In genomic region chr5:156913719-156914370, GRCh38 we compare ENCODE assay signal across 9 cellular contexts. TPM values are rescaled to one million over a fixed set of nuclear protein-coding genes. Genes with fewer than 3 reads are reported as not detected.
DNase-seq lines count a peak whose midpoint lies in the region; ATAC-seq and TF ChIP-seq lines count a peak whose summit lies in the region.
"Had no signal": no experiment of that assay in that cellular context is flagged by ENCODE, and none has a peak within 500 bp of the region (broad histone marks: within the 10 kb centered on the region; RNA-seq: fewer than 3 reads in every experiment).

No MANE protein-coding gene starts in this region.

- no peak for TF ChIP-seq CTCF in upper lobe of right lung (IDR thresholded peaks at IDR 0.05)
- no peak for TF ChIP-seq CTCF in right atrium auricular region (IDR thresholded peaks at IDR 0.05)

- H3K27me3 Mint-ChIP-seq in activated T-helper 17 cell treated with anti-CD3 and anti-CD28 coated beads, Interleukin-2, amount 50 U/mL, for 72 hours: no peaks in the 10 kb centered on the region

- no peaks in the 10 kb centered on the region for H3K36me3 Mint-ChIP-seq in activated T-helper 17 cell treated with anti-CD3 and anti-CD28 coated beads, Interleukin-2, amount 50 U/mL, for 72 hours (ENCODE audit: low read depth)

- no peaks in the 10 kb centered on the region for H3K4me1 ChIP-seq in upper lobe of right lung
- no peaks in the 10 kb centered on the region for H3K4me1 ChIP-seq in right atrium auricular region

- DNase-seq in activated gamma-delta T cell treated with Interleukin-2 at 50 U/mL for 16 hours (peak; percentile 26), activated gamma-delta T cell (lab: John Stamatoyannopoulos, UW) (no peak), NCI-H1436 treated with DMSO at 0.1 percent for 48 hours (lab: John Stamatoyannopoulos, UW) (peak; percentile 97), upper lobe of right lung (no peak), hypothalamus (lab: John Stamatoyannopoulos, UW) (no peak), right atrium auricular region (ENCODE audit: low spot score) (no peak)

- peak overlapping the region; percentile 6 for H3K27ac ChIP-seq in upper lobe of right lung
- H3K27ac ChIP-seq in right atrium auricular region: no peak overlapping the region
- H3K27ac ChIP-seq: C4-2B had no signal

- H3K36me3 ChIP-seq in upper lobe of right lung (no peaks in the 10 kb centered on the region), right atrium auricular region (no peaks in the 10 kb centered on the region)

- no peaks in the 10 kb centered on the region for H3K9me3 Mint-ChIP-seq in activated T-helper 17 cell treated with anti-CD3 and anti-CD28 coated beads, Interleukin-2, amount 50 U/mL, for 72 hours

- H3K4me1 Mint-ChIP-seq in activated T-helper 17 cell treated with anti-CD3 and anti-CD28 coated beads, Interleukin-2, amount 50 U/mL, for 72 hours: peaks cover 12% of the 10 kb centered on the region

- H3K4me3 ChIP-seq in upper lobe of right lung (no peak overlapping the region), right atrium auricular region (no peak overlapping the region)

- intact Hi-C loops in upper lobe of right lung (cut with DNase I): no loop called here

- ATAC-seq in HG02852 (IDR thresholded peaks at IDR 0.05; ENCODE audit: unreplicated experiment) (peak; percentile 93), upper lobe of right lung (peak; percentile 47)
- ATAC-seq in activated T-helper 17 cell treated with anti-CD3 and anti-CD28 coated beads, Interleukin-2, amount 50 U/mL, for 72 hours (replicated peaks): peak; percentile 70

- H3K4me3 Mint-ChIP-seq in activated T-helper 17 cell treated with anti-CD3 and anti-CD28 coated beads, Interleukin-2, amount 50 U/mL, for 72 hours: peak overlapping the region; percentile 57

- H3K9me3 ChIP-seq in upper lobe of right lung: no peaks in the 10 kb centered on the region
- H3K9me3 ChIP-seq in right atrium auricular region: no peaks in the 10 kb centered on the region

- H3K27ac Mint-ChIP-seq in activated T-helper 17 cell treated with anti-CD3 and anti-CD28 coated beads, Interleukin-2, amount 50 U/mL, for 72 hours: peak overlapping the region; percentile 56

- H3K27me3 ChIP-seq in upper lobe of right lung: no peaks in the 10 kb centered on the region
- no peaks in the 10 kb centered on the region for H3K27me3 ChIP-seq in right atrium auricular region

RNA-seq across cellular contexts. Expression of gene TIMD4, which starts 49.2 kb away (rescaled TPM):
- total RNA-seq in activated T-helper 17 cell treated with anti-CD3 and anti-CD28 coated beads, Interleukin-2, amount 50 U/mL, for 72 hours: 1 to 10 TPM in 1 of 2 donors, under 1 TPM in 1; 0.67 to 1.3 TPM
- not detected for total RNA-seq in upper lobe of right lung
- under 1 TPM in 1 of 2 donors, not detected in 1; 0.71 TPM for total RNA-seq in right atrium auricular region

Comparison
In these comparisons a context has a peak if more than half of its experiments do, and no peak if none do; other contexts are left out.
1. DNase-seq: peak in activated gamma-delta T cell treated with Interleukin-2 at 50 U/mL for 16 hours (single experiment) and NCI-H1436 treated with DMSO at 0.1 percent for 48 hours (single experiment); none in activated gamma-delta T cell (single experiment), upper lobe of right lung (single experiment), hypothalamus (0 of 51) and right atrium auricular region (single experiment).
2. Peak in every context shown above with its lines, with median percentiles within 50 percentile points of each other: ATAC-seq.